ENCODE assay signal across 9 cellular contexts in the genomic region with DNA sequence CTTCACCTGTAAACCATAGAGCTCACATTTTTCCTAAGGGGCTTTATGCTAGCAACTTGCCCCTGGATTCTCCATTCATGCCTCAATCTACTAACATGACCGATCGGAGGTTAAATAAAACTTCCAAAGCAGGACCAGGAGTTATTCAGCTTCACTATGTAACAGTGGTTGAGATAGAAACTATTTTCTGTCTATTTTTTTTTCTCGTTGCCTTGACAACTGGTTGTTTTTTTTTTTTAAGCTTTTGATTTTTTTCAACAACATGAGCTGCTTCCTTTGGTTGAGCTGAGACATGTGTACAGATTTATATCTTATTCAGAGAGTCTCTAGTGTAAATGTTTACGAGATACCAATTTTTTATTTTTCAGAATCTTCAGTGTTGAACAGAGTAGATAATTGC.
A peak's percentile ranks its signal among the peaks of the same experiment; 100 is the strongest.
DNase-seq lines count a peak whose midpoint lies in the region; ATAC-seq and TF ChIP-seq lines count a peak whose summit lies in the region.
"Had no signal": no experiment of that assay in that cellular context is flagged by ENCODE, and none has a peak within 500 bp of the region (broad histone marks: within the 10 kb centered on the region; RNA-seq: fewer than 3 reads in every experiment).

No MANE protein-coding gene starts in this region.

- WGBS in testis, 2 donors, result 33 to 34% methylated on average over 4 of the region's 4 CpGs

- no peak for TF ChIP-seq POLR2A in testis (IDR thresholded peaks at IDR 0.05)

- H3K4me3 ChIP-seq in naive thymus-derived CD4-positive, alpha-beta T cell (ENCODE audit: low read length), result no peak overlapping the region
- no peak overlapping the region for H3K4me3 ChIP-seq in testis

- peak overlapping the region; percentile 77 for H3K27ac ChIP-seq in naive thymus-derived CD4-positive, alpha-beta T cell (ENCODE audit: low read depth, low read length)
- H3K27ac ChIP-seq in RWPE1, result no peak overlapping the region
- no peak overlapping the region for H3K27ac ChIP-seq in testis

- DNase-seq in COLO829 (ENCODE audit: low spot score) (peak; percentile 66), NCI-H1694 (lab: John Stamatoyannopoulos, UW) (peak; percentile 63), dermis microvascular lymphatic vessel endothelial cell (ENCODE audit: low read depth in 2 of 2) (peak; percentile 68 to 73), RWPE1 (ENCODE audit: low spot score) (no peak), testis (no peak)
- peak in 7 of 9 donors; percentile 48 to 87 (median 68) for DNase-seq in naive thymus-derived CD4-positive, alpha-beta T cell
- DNase-seq: NCI-H510A treated with DMSO at 0.1 percent for 48 hours had no signal

- TF ChIP-seq CTCF in RWPE1 (conservative IDR thresholded peaks at IDR 0.05; ENCODE audit: low read depth) (no peak), testis (IDR thresholded peaks at IDR 0.05) (no peak)

- intact Hi-C loops in naive thymus-derived CD4-positive, alpha-beta T cell (cut with micrococcal nuclease), result loop anchor here (1.0 to 10.0 kb wide), 7 partner anchors 8 to 711 kb away; a partner anchor contains a TSS
- intact Hi-C loops in testis (cut with DNase I; ENCODE audit: low total_unique reads), result no loop called here

- ATAC-seq in naive thymus-derived CD4-positive, alpha-beta T cell, result peak; percentile 91
- ATAC-seq in HG02678 (IDR thresholded peaks at IDR 0.05; ENCODE audit: unreplicated experiment) (no peak), GM18502 (IDR thresholded peaks at IDR 0.05; ENCODE audit: poor library complexity, unreplicated experiment) (no peak)

- no peaks in the 10 kb centered on the region for H3K9me3 ChIP-seq in naive thymus-derived CD4-positive, alpha-beta T cell (ENCODE audit: control insufficient read depth in 2 of 3, low read length in 3 of 3)
- H3K9me3 ChIP-seq in testis, result no peaks in the 10 kb centered on the region

- H3K4me1 Mint-ChIP-seq in naive thymus-derived CD4-positive, alpha-beta T cell, result peaks cover 19 to 55% (median 36%) of the 10 kb centered on the region in 7 donors

- no peaks in the 10 kb centered on the region for H3K36me3 ChIP-seq in naive thymus-derived CD4-positive, alpha-beta T cell (ENCODE audit: control insufficient read depth in 2 of 3, insufficient read depth in 3 of 3, low read length in 3 of 3)
- H3K36me3 ChIP-seq in testis (ENCODE audit: low read depth, missing control alignments), result no peaks in the 10 kb centered on the region

- CTCF ChIA-PET in naive thymus-derived CD4-positive, alpha-beta T cell (lab: Charles Lee), result interaction anchor here (1.2 kb wide), 1 partner anchor 32 kb away, joined by 4 read pairs; no protein-coding TSS in a partner anchor
- CTCF ChIA-PET in RWPE1 (lab: Yijun Ruan, JAX), result no interaction called here

- H3K9me3 Mint-ChIP-seq in naive thymus-derived CD4-positive, alpha-beta T cell, result peaks cover 0 to 25% (median 3%) of the 10 kb centered on the region in 11 donors

- H3K36me3 Mint-ChIP-seq in naive thymus-derived CD4-positive, alpha-beta T cell, result peaks cover 0 to 31% (median 21%) of the 10 kb centered on the region in 5 donors

- peak overlapping the region; percentile 3 to 89 (median 66) for H3K4me3 Mint-ChIP-seq in naive thymus-derived CD4-positive, alpha-beta T cell

- no peaks in the 10 kb centered on the region for H3K27me3 Mint-ChIP-seq in naive thymus-derived CD4-positive, alpha-beta T cell

- H3K27me3 ChIP-seq in naive thymus-derived CD4-positive, alpha-beta T cell (ENCODE audit: control insufficient read depth in 2 of 2, insufficient read depth in 2 of 2, low read length in 2 of 2), result no peaks in the 10 kb centered on the region
- no peaks in the 10 kb centered on the region for H3K27me3 ChIP-seq in testis

- peak overlapping the region; percentile 66 to 99 (median 96) for H3K27ac Mint-ChIP-seq in naive thymus-derived CD4-positive, alpha-beta T cell

- H3K4me1 ChIP-seq in naive thymus-derived CD4-positive, alpha-beta T cell (ENCODE audit: control insufficient read depth in 2 of 2, insufficient read depth in 2 of 2, low read length in 2 of 2), result peaks cover 15 to 17% of the 10 kb centered on the region in 2 donors
- H3K4me1 ChIP-seq in testis, result peaks cover 12% of the 10 kb centered on the region

- POLR2A ChIA-PET in naive thymus-derived CD4-positive, alpha-beta T cell (lab: Charles Lee), result interaction anchor here (0.6 to 2.0 kb wide), 7 partner anchors 9 to 48 kb away, joined by 3 to 5 read pairs (median 4); no protein-coding TSS in a partner anchor
- POLR2A ChIA-PET in RWPE1 (lab: Yijun Ruan, JAX; ENCODE audit: low non-redundant PET), result no interaction called here

Comparison
In these comparisons a context has a peak if more than half of its experiments do, and no peak if none do; other contexts are left out.
1. DNase-seq: peak in COLO829 (single experiment), NCI-H1694 (single experiment), dermis microvascular lymphatic vessel endothelial cell (2 of 2) and naive thymus-derived CD4-positive, alpha-beta T cell (7 of 9); none in RWPE1 (single experiment) and testis (single experiment).